ENCODE assay signal across 8 cellular contexts in genomic region chr15:41417418-41417811, GRCh38. TPM values are rescaled to one million over a fixed set of nuclear protein-coding genes. Genes with fewer than 3 reads are reported as not detected.
DNase-seq lines count a peak whose midpoint lies in the region; ATAC-seq and TF ChIP-seq lines count a peak whose summit lies in the region.

No MANE protein-coding gene starts in this region.

- H3K79me2 ChIP-seq in SK-N-SH (ENCODE audit: insufficient read depth), result peaks cover 73% of the 10 kb centered on the region

- no peaks in the 10 kb centered on the region for H3K9me3 Mint-ChIP-seq in type B pancreatic cell

- peak overlapping the region; percentile 93 for H3K4me2 ChIP-seq in SK-N-SH

- H3K36me3 ChIP-seq in A673 (ENCODE audit: insufficient read depth, low read length, poor library complexity, severe bottlenecking), result no peaks in the 10 kb centered on the region
- H3K36me3 ChIP-seq in SK-N-SH (replicated peaks in 1 of 2; ENCODE audit: control insufficient read depth in 1 of 2, insufficient read depth in 2 of 2, low read length in 1 of 2), result no peaks in the 10 kb centered on the region
- no peaks in the 10 kb centered on the region for H3K36me3 ChIP-seq in endocrine pancreas (ENCODE audit: control insufficient read depth, insufficient read depth, low read length)
- H3K36me3 ChIP-seq in muscle layer of colon (ENCODE audit: insufficient read depth, low read length), result no peaks in the 10 kb centered on the region

- no TSS peak for BruUV-seq in A673 (replicated peaks; lab: Mats Ljungman, UMichigan)

- H3F3A ChIP-seq in SK-N-SH (replicated peaks; ENCODE audit: insufficient read depth), result peaks cover 12% of the 10 kb centered on the region

- CTCF ChIA-PET in A673 (lab: Charles Lee), result no interaction called here
- CTCF ChIA-PET in SK-N-SH (lab: Yijun Ruan, JAX), result interaction anchor here (1.0 kb wide), 1 partner anchor 48 kb away, joined by 3 read pairs; no protein-coding TSS in a partner anchor

- ATAC-seq in GM18861 (IDR thresholded peaks at IDR 0.05; ENCODE audit: unreplicated experiment), result peak; percentile 22
- peak; percentile 39 for ATAC-seq in HG03039 (IDR thresholded peaks at IDR 0.05; ENCODE audit: unreplicated experiment)

- POLR2A ChIA-PET in A673 (lab: Charles Lee; ENCODE audit: low non-redundant PET) (no interaction called here), SK-N-SH (lab: Yijun Ruan, JAX) (no interaction called here)

- peak overlapping the region; percentile 88 for H3K27ac ChIP-seq in A673 (ENCODE audit: low read depth, low read length, poor library complexity, severe bottlenecking)
- H3K27ac ChIP-seq in SK-N-SH (ENCODE audit: low read depth in 2 of 2, low read length in 1 of 2), result peak overlapping the region; percentile 47 to 76; a peak in 3 of 4 replicates
- H3K27ac ChIP-seq in muscle layer of colon (ENCODE audit: low read depth, low read length), result peak overlapping the region; percentile 90

- H3K27me3 ChIP-seq in A673 (replicated peaks; ENCODE audit: insufficient read depth, low read depth, low read length, poor library complexity) (no peaks in the 10 kb centered on the region), SK-N-SH (ENCODE audit: insufficient read depth) (no peaks in the 10 kb centered on the region), endocrine pancreas (ENCODE audit: control insufficient read depth, insufficient read depth, low read length) (no peaks in the 10 kb centered on the region), muscle layer of colon (ENCODE audit: control insufficient read depth in 1 of 2, insufficient read depth in 2 of 2, low read length in 2 of 2) (no peaks in the 10 kb centered on the region)

- peaks cover 38% of the 10 kb centered on the region for H3K4me1 Mint-ChIP-seq in type B pancreatic cell (ENCODE audit: unreplicated experiment)

- no peak for TF ChIP-seq CTCF in A673 (conservative IDR thresholded peaks at IDR 0.05; ENCODE audit: low read depth, low read length)
- TF ChIP-seq CTCF in SK-N-SH (IDR thresholded peaks at IDR 0.05), result no peak
- no peak for TF ChIP-seq CTCF in type B pancreatic cell (conservative IDR thresholded peaks at IDR 0.05)

- no peak for TF ChIP-seq RAD21 in SK-N-SH (IDR thresholded peaks at IDR 0.05; ENCODE audit: low read length)

- peak overlapping the region; percentile 95 for H3K4me3 Mint-ChIP-seq in type B pancreatic cell

- no peak for TF ChIP-seq EP300 in SK-N-SH (IDR thresholded peaks at IDR 0.05; ENCODE audit: borderline replicate concordance in 1 of 2, low read depth in 1 of 2, low read length in 1 of 2)

- 0% methylated on average over 20 of the region's 32 CpGs for WGBS in SK-N-SH (ENCODE audit: low lambda C conversion rate)

- intact Hi-C loops in A673 (cut with micrococcal nuclease; ENCODE audit: unreplicated experiment), result no loop called here

- H3K9ac ChIP-seq in SK-N-SH (peak overlapping the region; percentile 92), endocrine pancreas (ENCODE audit: control insufficient read depth, insufficient read depth, low read length) (peak overlapping the region; percentile 86), muscle layer of colon (ENCODE audit: low read length) (peak overlapping the region; percentile 63)

- no peaks in the 10 kb centered on the region for H3K36me3 Mint-ChIP-seq in type B pancreatic cell

- peak overlapping the region; percentile 92 for H3K27ac Mint-ChIP-seq in type B pancreatic cell

- peak overlapping the region; percentile 74 for H3K4me3 ChIP-seq in A673 (ENCODE audit: low read depth, low read length, poor library complexity, severe bottlenecking)
- peak overlapping the region; percentile 79 to 100 for H3K4me3 ChIP-seq in SK-N-SH (ENCODE audit: low read depth in 2 of 2, low read length in 1 of 2)
- H3K4me3 ChIP-seq in endocrine pancreas (ENCODE audit: control insufficient read depth, insufficient read depth, low read length), result peak overlapping the region; percentile 90
- H3K4me3 ChIP-seq in muscle layer of colon (ENCODE audit: low read depth in 1 of 2, low read length in 2 of 2), result peak overlapping the region; percentile 84 to 86

- no peaks in the 10 kb centered on the region for H3K27me3 Mint-ChIP-seq in type B pancreatic cell

- H3K9me3 ChIP-seq in A673 (ENCODE audit: low read depth, low read length, poor library complexity, severe bottlenecking) (no peaks in the 10 kb centered on the region), SK-N-SH (no peaks in the 10 kb centered on the region), endocrine pancreas (ENCODE audit: control insufficient read depth, low read length) (no peaks in the 10 kb centered on the region), muscle layer of colon (ENCODE audit: low read length) (no peaks in the 10 kb centered on the region)

- H3K4me1 ChIP-seq in A673 (ENCODE audit: insufficient read depth, low read length, poor library complexity, severe bottlenecking) (peaks cover 9% of the 10 kb centered on the region), SK-N-SH (ENCODE audit: control insufficient read depth in 1 of 2, insufficient read depth in 2 of 2, low read depth in 1 of 2, low read length in 1 of 2) (peaks cover 6 to 14% of the 10 kb centered on the region in 2 experiments; a peak in 3 of 4 replicates), endocrine pancreas (ENCODE audit: control insufficient read depth, insufficient read depth, low read length) (peaks cover 4% of the 10 kb centered on the region), muscle layer of colon (ENCODE audit: insufficient read depth, low read length) (peaks cover 20% of the 10 kb centered on the region)

- peaks cover 49% of the 10 kb centered on the region for H4K20me1 ChIP-seq in SK-N-SH (ENCODE audit: insufficient read depth)

- no peaks in the 10 kb centered on the region for H3K9me2 ChIP-seq in SK-N-SH

- no peak for DNase-seq in A673 (ENCODE audit: low spot score)
- peak; percentile 76 for DNase-seq in SK-N-SH
- no peak for DNase-seq in type B pancreatic cell (ENCODE audit: extremely low spot score, unreplicated experiment)
- DNase-seq in occipital lobe (lab: John Stamatoyannopoulos, UW), result no peak

- H2AFZ ChIP-seq in SK-N-SH (ENCODE audit: low read depth), result 0 out of 2 replicates have a peak overlapping the region, but pooled peaks have one; percentile 57

TF ChIP-seq in SK-N-SH, 30 proteins besides CTCF, POLR2A, EP300 and RAD21 (continues in another document):
- no peak for TF ChIP-seq CHD2 (IDR thresholded peaks at IDR 0.05; ENCODE audit: low read length, partially characterized antibody)
- no peak for TF ChIP-seq MXI1 (IDR thresholded peaks at IDR 0.05; ENCODE audit: low read depth, low read length)
- no peak for TF ChIP-seq JUND (IDR thresholded peaks at IDR 0.05)
- TF ChIP-seq TAF1 (IDR thresholded peaks at IDR 0.05; ENCODE audit: borderline replicate concordance, low read depth, low read length), result no peak
- TF ChIP-seq TEAD4 (IDR thresholded peaks at IDR 0.05; ENCODE audit: borderline replicate concordance, insufficient read depth), result no peak
- TF ChIP-seq FOSL2 (IDR thresholded peaks at IDR 0.05; ENCODE audit: borderline replicate concordance, low read depth), result no peak
- TF ChIP-seq GABPA (IDR thresholded peaks at IDR 0.05; ENCODE audit: low read depth), result no peak
- no peak for TF ChIP-seq USF1 (IDR thresholded peaks at IDR 0.05; ENCODE audit: borderline replicate concordance, low read depth)
- no peak for TF ChIP-seq MAX (IDR thresholded peaks at IDR 0.05; ENCODE audit: low read depth)
- no peak for TF ChIP-seq PBX3 (IDR thresholded peaks at IDR 0.05)
- TF ChIP-seq GATA2 (CRISPR knock-in tag; IDR thresholded peaks at IDR 0.05), result no peak

RNA-seq across cellular contexts. Expression of gene RTF1, which starts 0.5 kb away (rescaled TPM):
- total RNA-seq in A673 (2021) (47.6 and 55.3 TPM in 2 replicates), type B pancreatic cell (ENCODE audit: low replicate concordance) (39.8 and 54.4 TPM in 2 replicates), occipital lobe (59.0 TPM)
- 27.8 and 32.4 TPM in 2 replicates for polyA plus RNA-seq in SK-N-SH (2012; rRNA removed)
- 33.3 and 33.5 TPM in 2 replicates for polyA plus RNA-seq in SK-N-SH (2012; cell fraction: cytosol; rRNA removed)
- 16.7 and 30.3 TPM in 2 replicates for polyA plus RNA-seq in SK-N-SH (2012; cell fraction: nucleus; rRNA removed)

RNA-seq across cellular contexts. Expression of gene NDUFAF1, which starts 15.1 kb away (rescaled TPM):
- total RNA-seq in A673 (2021) (16.7 and 18.8 TPM in 2 replicates), type B pancreatic cell (ENCODE audit: low replicate concordance) (17.5 and 19.4 TPM in 2 replicates), occipital lobe (24.2 TPM)
- 14.9 and 17.9 TPM in 2 replicates for polyA plus RNA-seq in SK-N-SH (2012; rRNA removed)
- 22.6 and 27.6 TPM in 2 replicates for polyA plus RNA-seq in SK-N-SH (2012; cell fraction: cytosol; rRNA removed)
- polyA plus RNA-seq in SK-N-SH (2012; cell fraction: nucleus; rRNA removed), result 7.7 and 10.0 TPM in 2 replicates
